Comparison of ENCODE assay signal across 12 cellular contexts in genomic region chr3:188697127-188697526, GRCh38.
DNase-seq lines count a peak whose midpoint lies in the region; ATAC-seq, FAIRE-seq and TF ChIP-seq lines count a peak whose summit lies in the region.
"Had no signal": no experiment of that assay in that cellular context is flagged by ENCODE, and none has a peak within 500 bp of the region (broad histone marks: within the 10 kb centered on the region; RNA-seq: fewer than 3 reads in every experiment).

No MANE protein-coding gene starts in this region.

- no peaks in the 10 kb centered on the region for H3K27me3 ChIP-seq in H7 (ENCODE audit: control insufficient read depth, insufficient read depth, low read length)
- H3K27me3 ChIP-seq: foreskin keratinocyte had no signal

- H3K36me3 Mint-ChIP-seq in MCF 10A (ENCODE audit: insufficient read depth, unreplicated experiment): peaks cover 5% of the 10 kb centered on the region

- peaks cover 7% of the 10 kb centered on the region for H3K4me1 Mint-ChIP-seq in MCF 10A (ENCODE audit: insufficient read depth, unreplicated experiment)

- H3K36me3 ChIP-seq in H7 (replicated peaks; ENCODE audit: control insufficient read depth, insufficient read depth, low read length): no peaks in the 10 kb centered on the region

- H3K4me3 ChIP-seq in H7 (ENCODE audit: insufficient read depth, low read depth, low read length): no peak overlapping the region

- DNase-seq in activated T-cell treated with anti-CD3 and anti-CD28 coated beads, Interleukin-2, amount 50 U/mL, for 48 hours: peak; percentile 45 to 51
- DNase-seq in H7: no peak
- DNase-seq in GM12892 (ENCODE audit: insufficient read length): no peak
- no peak for DNase-seq in MCF 10A (ENCODE audit: unreplicated experiment)
- DNase-seq in DMS114 treated with DMSO at 0.1 percent for 48 hours (lab: John Stamatoyannopoulos, UW; ENCODE audit: unreplicated experiment): no peak
- DNase-seq: DMS153; foreskin keratinocyte; naive thymus-derived CD4-positive, alpha-beta T cell; NCI-H187 had no signal

- H3K9me3 Mint-ChIP-seq in MCF 10A (ENCODE audit: unreplicated experiment): no peaks in the 10 kb centered on the region
- H3K9me3 Mint-ChIP-seq: naive thymus-derived CD4-positive, alpha-beta T cell had no signal

- intact Hi-C loops in MCF 10A (cut with micrococcal nuclease): no loop called here

- H3K27me3 Mint-ChIP-seq in MCF 10A (ENCODE audit: insufficient read depth, unreplicated experiment): no peaks in the 10 kb centered on the region
- H3K27me3 Mint-ChIP-seq: naive thymus-derived CD4-positive, alpha-beta T cell had no signal

- POLR2A ChIA-PET in MCF 10A (lab: Yijun Ruan, JAX): interaction anchor here (0.7 kb wide), 2 partner anchors 11 to 631 kb away, joined by 3 read pairs; no protein-coding TSS in a partner anchor

- TF ChIP-seq CTCF in MCF 10A (IDR thresholded peaks at IDR 0.05; ENCODE audit: unreplicated experiment): no peak

- FAIRE-seq in GM12892 (lab: Jason Lieb, UNC): no peak

- no TSS peak for BruUV-seq in MCF 10A (replicated peaks; lab: Mats Ljungman, UMichigan)

- H3K4me3 Mint-ChIP-seq in MCF 10A (ENCODE audit: unreplicated experiment): no peak overlapping the region
- H3K4me3 Mint-ChIP-seq: naive thymus-derived CD4-positive, alpha-beta T cell had no signal

- no peak overlapping the region for H3K27ac Mint-ChIP-seq in MCF 10A (ENCODE audit: low read depth, unreplicated experiment)
- H3K27ac Mint-ChIP-seq: naive thymus-derived CD4-positive, alpha-beta T cell had no signal

- ATAC-seq in GM18505 (IDR thresholded peaks at IDR 0.05; ENCODE audit: unreplicated experiment) (peak; percentile 92), GM19395 (IDR thresholded peaks at IDR 0.05; ENCODE audit: unreplicated experiment) (peak; percentile 95), HG03064 (IDR thresholded peaks at IDR 0.05; ENCODE audit: low read depth, unreplicated experiment) (peak; percentile 65)
- ATAC-seq: foreskin keratinocyte; naive thymus-derived CD4-positive, alpha-beta T cell had no signal

- CTCF ChIA-PET in MCF 10A (lab: Yijun Ruan, JAX): interaction anchor here (0.7 kb wide), 1 partner anchor 133 kb away, joined by 3 read pairs; no protein-coding TSS in a partner anchor

- no peak for TF ChIP-seq POLR2A in GM18505 (IDR thresholded peaks at IDR 0.05; ENCODE audit: borderline replicate concordance, extremely low read depth, insufficient read depth, insufficient read length)
- no peak for TF ChIP-seq POLR2A in GM12892 (IDR thresholded peaks at IDR 0.05; ENCODE audit: low read depth, low read length)

Comparison
In these comparisons a context has a peak if more than half of its experiments do, and no peak if none do; other contexts are left out.
1. DNase-seq: peak in activated T-cell treated with anti-CD3 and anti-CD28 coated beads, Interleukin-2, amount 50 U/mL, for 48 hours (2 of 2); none in H7 (single experiment), GM12892 (single experiment), MCF 10A (single experiment) and DMS114 treated with DMSO at 0.1 percent for 48 hours (single experiment).
2. Peak in every context shown above with its lines, with median percentiles within 50 percentile points of each other: ATAC-seq.